ENCODE assay signal across 9 cellular contexts in genomic region chrX:65697173-65697572, GRCh38. TPM values are rescaled to one million over a fixed set of nuclear protein-coding genes. Genes with fewer than 3 reads are reported as not detected.
A peak's percentile ranks its signal among the peaks of the same experiment; 100 is the strongest.
DNase-seq lines count a peak whose midpoint lies in the region; ATAC-seq and TF ChIP-seq lines count a peak whose summit lies in the region.
"Had no signal": no experiment of that assay in that cellular context is flagged by ENCODE, and none has a peak within 500 bp of the region (broad histone marks: within the 10 kb centered on the region; RNA-seq: fewer than 3 reads in every experiment).

No MANE protein-coding gene starts in this region.

- no peaks in the 10 kb centered on the region; the same call in 1 of the 2 replicates for H3K36me3 ChIP-seq in GM06990 (ENCODE audit: control insufficient read depth, insufficient read depth, low read length)
- H3K36me3 ChIP-seq in Peyer's patch, result no peaks in the 10 kb centered on the region
- H3K36me3 ChIP-seq in esophagus muscularis mucosa, result peaks cover 0 to 9% (median 0%) of the 10 kb centered on the region in 4 donors

- TF ChIP-seq POLR2A in Peyer's patch (IDR thresholded peaks at IDR 0.05) (no peak), esophagus muscularis mucosa (IDR thresholded peaks at IDR 0.05; ENCODE audit: low read depth) (no peak)

- H3K4me1 ChIP-seq in Peyer's patch, result peaks cover 0 to 23% (median 1%) of the 10 kb centered on the region in 4 donors
- H3K4me1 ChIP-seq in esophagus muscularis mucosa, result peaks cover 69 to 95% (median 77%) of the 10 kb centered on the region in 4 donors

- H3K4me3 ChIP-seq in GM06990 (replicated peaks; ENCODE audit: low read depth, low read length) (peak overlapping the region; percentile 12; the same call in 1 of the 2 replicates), Peyer's patch (peak overlapping the region in 1 of 4 donors; percentile 15), esophagus muscularis mucosa (no peak overlapping the region)

- TF ChIP-seq EP300 in esophagus muscularis mucosa (IDR thresholded peaks at IDR 0.05), result no peak

- 28% methylated on average over 2 of the region's 2 CpGs for WGBS in esophagus muscularis mucosa

- H3K27me3 ChIP-seq in GM06990 (replicated peaks; ENCODE audit: control insufficient read depth, insufficient read depth, low read length) (no peaks in the 10 kb centered on the region), Peyer's patch (no peaks in the 10 kb centered on the region), esophagus muscularis mucosa (no peaks in the 10 kb centered on the region)

- no peak for ATAC-seq in GM19351 (IDR thresholded peaks at IDR 0.05; ENCODE audit: unreplicated experiment)

- H3K27ac ChIP-seq in Peyer's patch (peak overlapping the region; percentile 50 to 77 (median 74)), esophagus muscularis mucosa (replicated peaks in 1 of 4) (peak overlapping the region; percentile 64 to 74 (median 66))

- H3K9me3 ChIP-seq in Peyer's patch (no peaks in the 10 kb centered on the region), esophagus muscularis mucosa (no peaks in the 10 kb centered on the region)

- no peak for DNase-seq in GM06990 (ENCODE audit: extremely low read depth, insufficient read length)
- DNase-seq in Peyer's patch, result peak in 1 of 3 donors; percentile 47
- no peak for DNase-seq in esophagus muscularis mucosa (ENCODE audit: extremely low spot score)
- DNase-seq in renal cortical epithelial cell (ENCODE audit: low read depth), result peak; percentile 52
- no peak for DNase-seq in stimulated activated CD4-positive, alpha-beta T cell treated with anti-CD3 and anti-CD28 coated beads, Interleukin-2, amount 100 ng/mL, for 48 hours
- no peak for DNase-seq in NCI-H446 treated with DMSO at 0.1 percent for 48 hours (lab: John Stamatoyannopoulos, UW)
- no peak for DNase-seq in C1 segment of cervical spinal cord (lab: John Stamatoyannopoulos, UW)
- DNase-seq: NCI-H510A had no signal

- intact Hi-C loops in esophagus muscularis mucosa (cut with DNase I), result no loop called here

- TF ChIP-seq CTCF in GM06990 (IDR thresholded peaks at IDR 0.05; ENCODE audit: insufficient read depth, low read length, poor library complexity, severe bottlenecking), result no peak
- no peak for TF ChIP-seq CTCF in Peyer's patch (IDR thresholded peaks at IDR 0.05)
- no peak for TF ChIP-seq CTCF in esophagus muscularis mucosa (IDR thresholded peaks at IDR 0.05)

RNA-seq across cellular contexts. Expression of gene MSN, which starts 29.7 kb away (rescaled TPM):
- total RNA-seq in Peyer's patch, result 100 to 1,000 TPM in 1 of 4 donors, 10 to 100 TPM in 3; 22.4 to 126 (median 33.4) TPM
- total RNA-seq in esophagus muscularis mucosa, result 100 to 1,000 TPM; 206 to 311 (median 290) TPM
- total RNA-seq in renal cortical epithelial cell, result 442 and 533 TPM in 2 replicates
